1 cellular context compared by ENCODE assay signal in the genomic region with DNA sequence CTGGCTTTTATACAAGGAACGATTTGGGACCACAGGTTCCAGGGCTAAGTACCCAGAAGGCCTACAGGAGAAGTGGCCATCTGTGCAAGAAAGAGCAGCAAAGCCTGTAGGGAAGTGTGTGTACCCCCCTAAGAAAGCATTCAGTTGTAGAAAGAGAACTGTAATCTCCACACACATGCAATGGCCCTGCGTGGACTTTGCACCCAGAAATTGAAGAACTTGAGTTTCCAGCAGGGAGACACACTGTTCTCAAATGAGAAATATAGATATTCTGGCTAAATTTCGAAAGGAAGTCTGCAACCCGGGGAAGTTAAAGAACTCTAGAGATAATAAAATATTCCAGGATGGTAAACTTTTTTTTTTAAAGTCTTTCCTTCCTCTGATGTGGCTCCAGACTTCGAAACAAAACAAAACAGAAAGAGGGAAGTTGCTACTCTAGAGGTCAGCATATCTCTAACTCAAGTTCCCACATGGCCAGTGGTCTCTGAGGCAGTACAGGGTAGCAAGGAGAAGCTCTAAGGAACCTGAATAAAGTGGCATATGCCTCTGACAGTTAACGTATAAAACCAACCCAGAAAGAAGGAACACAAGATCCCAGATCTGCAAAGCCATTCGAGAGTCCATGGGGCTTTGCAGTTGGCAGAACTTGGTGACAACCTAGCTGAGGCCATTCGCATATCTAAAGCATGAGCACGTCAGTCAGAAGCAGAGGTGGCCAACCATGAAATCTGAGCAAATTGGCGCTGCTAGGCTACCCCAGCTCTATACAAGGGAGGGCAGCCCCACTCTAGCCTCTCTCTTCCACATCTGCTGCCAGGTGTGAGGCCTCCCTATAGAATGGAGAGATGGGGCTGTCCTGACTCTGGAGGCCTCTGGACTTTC.
TF ChIP-seq lines count a peak whose summit lies in the region.

No MANE protein-coding gene starts in this region.

TF ChIP-seq in GM23338, 12 proteins besides CTCF, POLR2A, EP300 and RAD21 (continued from another document):
- TF ChIP-seq, protein P1, sequence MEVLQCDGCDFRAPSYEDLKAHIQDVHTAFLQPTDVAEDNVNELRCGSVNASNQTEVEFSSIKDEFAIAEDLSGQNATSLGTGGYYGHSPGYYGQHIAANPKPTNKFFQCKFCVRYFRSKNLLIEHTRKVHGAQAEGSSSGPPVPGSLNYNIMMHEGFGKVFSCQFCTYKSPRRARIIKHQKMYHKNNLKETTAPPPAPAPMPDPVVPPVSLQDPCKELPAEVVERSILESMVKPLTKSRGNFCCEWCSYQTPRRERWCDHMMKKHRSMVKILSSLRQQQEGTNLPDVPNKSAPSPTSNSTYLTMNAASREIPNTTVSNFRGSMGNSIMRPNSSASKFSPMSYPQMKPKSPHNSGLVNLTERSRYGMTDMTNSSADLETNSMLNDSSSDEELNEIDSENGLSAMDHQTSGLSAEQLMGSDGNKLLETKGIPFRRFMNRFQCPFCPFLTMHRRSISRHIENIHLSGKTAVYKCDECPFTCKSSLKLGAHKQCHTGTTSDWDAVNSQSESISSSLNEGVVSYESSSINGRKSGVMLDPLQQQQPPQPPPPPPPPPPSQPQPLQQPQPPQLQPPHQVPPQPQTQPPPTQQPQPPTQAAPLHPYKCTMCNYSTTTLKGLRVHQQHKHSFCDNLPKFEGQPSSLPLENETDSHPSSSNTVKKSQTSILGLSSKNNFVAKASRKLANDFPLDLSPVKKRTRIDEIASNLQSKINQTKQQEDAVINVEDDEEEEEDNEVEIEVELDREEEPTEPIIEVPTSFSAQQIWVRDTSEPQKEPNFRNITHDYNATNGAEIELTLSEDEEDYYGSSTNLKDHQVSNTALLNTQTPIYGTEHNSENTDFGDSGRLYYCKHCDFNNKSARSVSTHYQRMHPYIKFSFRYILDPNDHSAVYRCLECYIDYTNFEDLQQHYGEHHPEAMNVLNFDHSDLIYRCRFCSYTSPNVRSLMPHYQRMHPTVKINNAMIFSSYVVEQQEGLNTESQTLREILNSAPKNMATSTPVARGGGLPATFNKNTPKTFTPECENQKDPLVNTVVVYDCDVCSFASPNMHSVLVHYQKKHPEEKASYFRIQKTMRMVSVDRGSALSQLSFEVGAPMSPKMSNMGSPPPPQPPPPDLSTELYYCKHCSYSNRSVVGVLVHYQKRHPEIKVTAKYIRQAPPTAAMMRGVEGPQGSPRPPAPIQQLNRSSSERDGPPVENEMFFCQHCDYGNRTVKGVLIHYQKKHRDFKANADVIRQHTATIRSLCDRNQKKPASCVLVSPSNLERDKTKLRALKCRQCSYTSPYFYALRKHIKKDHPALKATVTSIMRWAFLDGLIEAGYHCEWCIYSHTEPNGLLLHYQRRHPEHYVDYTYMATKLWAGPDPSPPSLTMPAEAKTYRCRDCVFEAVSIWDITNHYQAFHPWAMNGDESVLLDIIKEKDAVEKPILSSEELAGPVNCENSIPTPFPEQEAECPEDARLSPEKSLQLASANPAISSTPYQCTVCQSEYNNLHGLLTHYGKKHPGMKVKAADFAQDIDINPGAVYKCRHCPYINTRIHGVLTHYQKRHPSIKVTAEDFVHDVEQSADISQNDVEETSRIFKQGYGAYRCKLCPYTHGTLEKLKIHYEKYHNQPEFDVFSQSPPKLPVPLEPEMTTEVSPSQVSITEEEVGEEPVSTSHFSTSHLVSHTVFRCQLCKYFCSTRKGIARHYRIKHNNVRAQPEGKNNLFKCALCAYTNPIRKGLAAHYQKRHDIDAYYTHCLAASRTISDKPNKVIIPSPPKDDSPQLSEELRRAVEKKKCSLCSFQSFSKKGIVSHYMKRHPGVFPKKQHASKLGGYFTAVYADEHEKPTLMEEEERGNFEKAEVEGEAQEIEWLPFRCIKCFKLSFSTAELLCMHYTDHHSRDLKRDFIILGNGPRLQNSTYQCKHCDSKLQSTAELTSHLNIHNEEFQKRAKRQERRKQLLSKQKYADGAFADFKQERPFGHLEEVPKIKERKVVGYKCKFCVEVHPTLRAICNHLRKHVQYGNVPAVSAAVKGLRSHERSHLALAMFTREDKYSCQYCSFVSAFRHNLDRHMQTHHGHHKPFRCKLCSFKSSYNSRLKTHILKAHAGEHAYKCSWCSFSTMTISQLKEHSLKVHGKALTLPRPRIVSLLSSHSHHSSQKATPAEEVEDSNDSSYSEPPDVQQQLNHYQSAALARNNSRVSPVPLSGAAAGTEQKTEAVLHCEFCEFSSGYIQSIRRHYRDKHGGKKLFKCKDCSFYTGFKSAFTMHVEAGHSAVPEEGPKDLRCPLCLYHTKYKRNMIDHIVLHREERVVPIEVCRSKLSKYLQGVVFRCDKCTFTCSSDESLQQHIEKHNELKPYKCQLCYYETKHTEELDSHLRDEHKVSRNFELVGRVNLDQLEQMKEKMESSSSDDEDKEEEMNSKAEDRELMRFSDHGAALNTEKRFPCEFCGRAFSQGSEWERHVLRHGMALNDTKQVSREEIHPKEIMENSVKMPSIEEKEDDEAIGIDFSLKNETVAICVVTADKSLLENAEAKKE (CRISPR knock-in tag; IDR thresholded peaks at IDR 0.05), result no peak
- TF ChIP-seq EZH2phosphoT487 (IDR thresholded peaks at IDR 0.05; ENCODE audit: unreplicated experiment) (no peak), NANOG (IDR thresholded peaks at IDR 0.05; ENCODE audit: borderline replicate concordance) (no peak), EZH2 (IDR thresholded peaks at IDR 0.05; ENCODE audit: low read depth, unreplicated experiment) (no peak), STAT1 (IDR thresholded peaks at IDR 0.05; ENCODE audit: unreplicated experiment) (no peak), ZNF114 (CRISPR knock-in tag; IDR thresholded peaks at IDR 0.05) (no peak), POLR2AphosphoS5 (IDR thresholded peaks at IDR 0.05; ENCODE audit: low read depth) (no peak)
- TF ChIP-seq, protein P2, sequence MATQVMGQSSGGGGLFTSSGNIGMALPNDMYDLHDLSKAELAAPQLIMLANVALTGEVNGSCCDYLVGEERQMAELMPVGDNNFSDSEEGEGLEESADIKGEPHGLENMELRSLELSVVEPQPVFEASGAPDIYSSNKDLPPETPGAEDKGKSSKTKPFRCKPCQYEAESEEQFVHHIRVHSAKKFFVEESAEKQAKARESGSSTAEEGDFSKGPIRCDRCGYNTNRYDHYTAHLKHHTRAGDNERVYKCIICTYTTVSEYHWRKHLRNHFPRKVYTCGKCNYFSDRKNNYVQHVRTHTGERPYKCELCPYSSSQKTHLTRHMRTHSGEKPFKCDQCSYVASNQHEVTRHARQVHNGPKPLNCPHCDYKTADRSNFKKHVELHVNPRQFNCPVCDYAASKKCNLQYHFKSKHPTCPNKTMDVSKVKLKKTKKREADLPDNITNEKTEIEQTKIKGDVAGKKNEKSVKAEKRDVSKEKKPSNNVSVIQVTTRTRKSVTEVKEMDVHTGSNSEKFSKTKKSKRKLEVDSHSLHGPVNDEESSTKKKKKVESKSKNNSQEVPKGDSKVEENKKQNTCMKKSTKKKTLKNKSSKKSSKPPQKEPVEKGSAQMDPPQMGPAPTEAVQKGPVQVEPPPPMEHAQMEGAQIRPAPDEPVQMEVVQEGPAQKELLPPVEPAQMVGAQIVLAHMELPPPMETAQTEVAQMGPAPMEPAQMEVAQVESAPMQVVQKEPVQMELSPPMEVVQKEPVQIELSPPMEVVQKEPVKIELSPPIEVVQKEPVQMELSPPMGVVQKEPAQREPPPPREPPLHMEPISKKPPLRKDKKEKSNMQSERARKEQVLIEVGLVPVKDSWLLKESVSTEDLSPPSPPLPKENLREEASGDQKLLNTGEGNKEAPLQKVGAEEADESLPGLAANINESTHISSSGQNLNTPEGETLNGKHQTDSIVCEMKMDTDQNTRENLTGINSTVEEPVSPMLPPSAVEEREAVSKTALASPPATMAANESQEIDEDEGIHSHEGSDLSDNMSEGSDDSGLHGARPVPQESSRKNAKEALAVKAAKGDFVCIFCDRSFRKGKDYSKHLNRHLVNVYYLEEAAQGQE (IDR thresholded peaks at IDR 0.05; ENCODE audit: unreplicated experiment), result no peak
